In the genomic region with DNA sequence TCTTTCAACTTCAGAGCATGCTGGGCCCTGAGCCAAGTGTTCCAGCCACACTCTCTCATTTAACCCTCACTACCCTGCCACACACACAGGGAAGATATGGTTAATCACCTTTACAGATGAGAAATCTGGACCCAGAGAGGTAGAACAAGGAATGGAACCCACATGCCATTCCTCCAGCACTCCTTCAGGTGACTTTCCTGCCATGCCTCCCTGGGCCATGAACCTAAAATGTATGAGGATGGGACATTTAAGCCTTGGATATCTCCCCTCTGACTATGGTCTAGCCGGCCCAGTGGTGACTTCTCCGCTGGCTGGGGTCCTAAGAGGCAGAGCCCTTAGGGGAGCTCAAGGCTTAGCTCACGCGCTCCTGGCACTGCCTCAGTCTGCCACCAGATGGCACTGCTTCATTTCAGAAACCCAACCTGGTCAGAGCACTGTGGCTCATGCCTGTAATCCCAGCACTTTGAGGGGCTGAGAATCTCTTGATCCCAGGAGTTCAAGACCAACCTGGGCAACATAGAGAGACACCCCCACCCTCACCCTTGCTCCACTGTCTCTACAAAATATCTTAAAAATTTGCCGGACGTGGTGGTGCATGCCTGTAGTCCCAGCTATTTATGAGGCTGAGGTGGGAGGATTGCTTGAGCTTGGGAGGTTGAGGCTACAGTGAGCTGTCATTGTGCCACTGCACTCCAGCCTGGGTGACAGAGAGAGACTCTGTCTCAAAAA, we compare ENCODE assay signal across 8 cellular contexts. TPM values are rescaled to one million over a fixed set of nuclear protein-coding genes. Genes with fewer than 3 reads are reported as not detected.
DNase-seq lines count a peak whose midpoint lies in the region; ATAC-seq and TF ChIP-seq lines count a peak whose summit lies in the region.

No MANE protein-coding gene starts in this region.

- H3K27ac Mint-ChIP-seq in GM23338, result no peak overlapping the region

- H3F3A ChIP-seq in GM23338 (replicated peaks; ENCODE audit: low read depth), result no peaks in the 10 kb centered on the region

- no peaks in the 10 kb centered on the region; the same call in 1 of the 2 replicates for H4K20me1 ChIP-seq in GM23338 (replicated peaks; ENCODE audit: insufficient read depth)

- peak overlapping the region; percentile 16; the same call in 1 of the 3 replicates for H3K4me3 Mint-ChIP-seq in GM23338

- H3K9me3 Mint-ChIP-seq in GM23338, result no peaks in the 10 kb centered on the region; the same call in 2 of the 3 replicates

- no peak overlapping the region for H3K4me3 ChIP-seq in GM23338
- H3K4me3 ChIP-seq in coronary artery, result no peak overlapping the region
- H3K4me3 ChIP-seq in liver (ENCODE audit: low read depth in 1 of 3, low read length in 3 of 3), result no peak overlapping the region

- H3K36me3 Mint-ChIP-seq in GM23338 (ENCODE audit: low read depth), result no peaks in the 10 kb centered on the region; the same call in 2 of the 3 replicates

- H3K27me3 ChIP-seq in GM23338 (ENCODE audit: insufficient read depth) (no peaks in the 10 kb centered on the region), liver (ENCODE audit: control insufficient read depth in 4 of 4, insufficient read depth in 4 of 4, low read length in 3 of 4) (no peaks in the 10 kb centered on the region)

- H3K27ac ChIP-seq in GM23338 (ENCODE audit: low read depth) (no peak overlapping the region), coronary artery (no peak overlapping the region), liver (ENCODE audit: low read depth in 1 of 2, low read length in 2 of 2) (no peak overlapping the region)

- no peaks in the 10 kb centered on the region for H3K36me3 ChIP-seq in GM23338 (ENCODE audit: insufficient read depth)
- H3K36me3 ChIP-seq in liver (ENCODE audit: control insufficient read depth in 4 of 4, insufficient read depth in 3 of 4, low read depth in 1 of 4, low read length in 3 of 4), result no peaks in the 10 kb centered on the region

- peak in 12 of 14 donors; percentile 10 to 70 (median 50) for DNase-seq in C1 segment of cervical spinal cord (lab: John Stamatoyannopoulos, UW)
- peak; percentile 92 for DNase-seq in GM23338 (ENCODE audit: low spot score)
- peak; percentile 42 for DNase-seq in NCI-H345 treated with DMSO at 0.1 percent for 48 hours (lab: John Stamatoyannopoulos, UW; ENCODE audit: unreplicated experiment)
- peak; percentile 81 for DNase-seq in activated CD4-positive, alpha-beta T cell treated with anti-CD3 and anti-CD28 coated beads, Interleukin-2, amount 50 U/mL, for 1 hour
- peak; percentile 86 for DNase-seq in coronary artery (ENCODE audit: low spot score)
- DNase-seq in stimulated activated CD4-positive, alpha-beta T cell treated with anti-CD3 and anti-CD28 coated beads, TNF-alpha, amount 100 ng/mL, for 1 hour (ENCODE audit: low read depth in 3 of 3, low spot score in 1 of 3), result peak; percentile 40 to 73 (median 59)

- no peaks in the 10 kb centered on the region for H3K9me2 ChIP-seq in GM23338 (ENCODE audit: insufficient read depth)

- H3K9me3 ChIP-seq in liver (ENCODE audit: control insufficient read depth in 4 of 4, low read length in 3 of 4), result no peaks in the 10 kb centered on the region

- peaks cover 12% of the 10 kb centered on the region for H3K27me3 Mint-ChIP-seq in GM23338 (ENCODE audit: insufficient read depth, low read depth, poor library complexity)

- no peaks in the 10 kb centered on the region for H3K4me1 Mint-ChIP-seq in GM23338

- no peaks in the 10 kb centered on the region for H3K4me1 ChIP-seq in GM23338 (ENCODE audit: insufficient read depth)
- peaks cover 0 to 11% (median 7%) of the 10 kb centered on the region in 4 donors for H3K4me1 ChIP-seq in liver (ENCODE audit: control insufficient read depth in 4 of 4, insufficient read depth in 4 of 4, low read length in 3 of 4)

- H3K4me2 ChIP-seq in GM23338, result no peak overlapping the region

- TF ChIP-seq RAD21 in liver (IDR thresholded peaks at IDR 0.05), result peak; percentile 90 to 96

- H2AFZ ChIP-seq in GM23338, result peak overlapping the region; percentile 87

- peaks cover 19% of the 10 kb centered on the region for H3K79me2 ChIP-seq in GM23338 (replicated peaks; ENCODE audit: insufficient read depth)

- TF ChIP-seq CTCF in GM23338 (conservative IDR thresholded peaks at IDR 0.05; ENCODE audit: low read depth in 2 of 2) (peak; percentile 88 to 98), coronary artery (IDR thresholded peaks at IDR 0.05) (peak; percentile 86), liver (IDR thresholded peaks at IDR 0.05; ENCODE audit: low read depth, low read length, missing input control) (peak; percentile 92)

- 11% methylated on average over 6 of the region's 6 CpGs for WGBS in liver

- ATAC-seq in GM23338, result peak; percentile 57
- no peak for ATAC-seq in GM18519 (IDR thresholded peaks at IDR 0.05; ENCODE audit: low FRiP score, unreplicated experiment)

- H3K9ac ChIP-seq in liver (ENCODE audit: low read depth in 1 of 2, low read length in 2 of 2), result no peak overlapping the region

TF ChIP-seq in GM23338, 12 proteins besides CTCF, POLR2A, EP300 and RAD21 (continues in another document):
- TF ChIP-seq ZNF114 (CRISPR knock-in tag; IDR thresholded peaks at IDR 0.05) (no peak), EZH2phosphoT487 (IDR thresholded peaks at IDR 0.05; ENCODE audit: unreplicated experiment) (no peak), JUNB (IDR thresholded peaks at IDR 0.05; ENCODE audit: unreplicated experiment) (no peak), ZNF331 (CRISPR knock-in tag; IDR thresholded peaks at IDR 0.05; ENCODE audit: low read depth) (no peak), ETS1 (IDR thresholded peaks at IDR 0.05) (no peak), POLR2AphosphoS5 (IDR thresholded peaks at IDR 0.05; ENCODE audit: low read depth) (no peak), STAT1 (IDR thresholded peaks at IDR 0.05; ENCODE audit: unreplicated experiment) (no peak), EZH2 (IDR thresholded peaks at IDR 0.05; ENCODE audit: low read depth, unreplicated experiment) (no peak)

TF ChIP-seq in liver, 16 proteins besides CTCF, POLR2A, EP300 and RAD21:
- TF ChIP-seq EGR1 (IDR thresholded peaks at IDR 0.05; ENCODE audit: low read depth in 2 of 2) (no peak), NR2F2 (IDR thresholded peaks at IDR 0.05) (no peak), TAF1 (conservative IDR thresholded peaks at IDR 0.05) (no peak), HNF4A (conservative IDR thresholded peaks at IDR 0.05) (no peak), GABPA (IDR thresholded peaks at IDR 0.05 in 1 of 2, conservative IDR thresholded peaks at IDR 0.05 in 1 of 2) (no peak), SP1 (IDR thresholded peaks at IDR 0.05) (no peak), ATF3 (IDR thresholded peaks at IDR 0.05) (no peak), RXRA (IDR thresholded peaks at IDR 0.05) (no peak)

RNA-seq across cellular contexts. Expression of gene DCAF1, which starts 2.2 kb away (rescaled TPM):
- total RNA-seq in GM23338 (2014; rRNA removed; shearing (Covaris generic)), result 25.5 and 28.1 TPM in 2 replicates
- polyA plus RNA-seq in GM23338 (2016; fragmentation: Nextera tagmentation; extraction: Ambion mirVana) (10.8 and 12.5 TPM in 2 replicates), liver (1 to 10 TPM; 5.2 to 6.8 TPM)
- total RNA-seq in liver, result 10 to 100 TPM; 11.4 to 14.5 TPM

RNA-seq across cellular contexts. Expression of gene RAD54L2, which starts 36.5 kb away (rescaled TPM):
- total RNA-seq in GM23338 (2014; rRNA removed; shearing (Covaris generic)), result 27.7 and 29.2 TPM in 2 replicates
- 9.2 and 9.4 TPM in 2 replicates for polyA plus RNA-seq in GM23338 (2016; fragmentation: Nextera tagmentation; extraction: Ambion mirVana)
- 10 to 100 TPM in 1 of 2 donors, 1 to 10 TPM in 1; 9.6 to 25.1 TPM for total RNA-seq in liver
- 1 to 10 TPM; 1.9 to 6.5 TPM for polyA plus RNA-seq in liver

Comparison
In these comparisons a context has a peak if more than half of its experiments do, and no peak if none do; other contexts are left out.
1. DNase-seq: peak in every context shown above with its lines; median percentile 92 in GM23338; 86 in coronary artery; 81 in activated CD4-positive, alpha-beta T cell treated with anti-CD3 and anti-CD28 coated beads, Interleukin-2, amount 50 U/mL, for 1 hour; 59 in stimulated activated CD4-positive, alpha-beta T cell treated with anti-CD3 and anti-CD28 coated beads, TNF-alpha, amount 100 ng/mL, for 1 hour; 50 in C1 segment of cervical spinal cord; 42 in NCI-H345 treated with DMSO at 0.1 percent for 48 hours.